ENCODE assay signal across 1 cellular context in the genomic region with DNA sequence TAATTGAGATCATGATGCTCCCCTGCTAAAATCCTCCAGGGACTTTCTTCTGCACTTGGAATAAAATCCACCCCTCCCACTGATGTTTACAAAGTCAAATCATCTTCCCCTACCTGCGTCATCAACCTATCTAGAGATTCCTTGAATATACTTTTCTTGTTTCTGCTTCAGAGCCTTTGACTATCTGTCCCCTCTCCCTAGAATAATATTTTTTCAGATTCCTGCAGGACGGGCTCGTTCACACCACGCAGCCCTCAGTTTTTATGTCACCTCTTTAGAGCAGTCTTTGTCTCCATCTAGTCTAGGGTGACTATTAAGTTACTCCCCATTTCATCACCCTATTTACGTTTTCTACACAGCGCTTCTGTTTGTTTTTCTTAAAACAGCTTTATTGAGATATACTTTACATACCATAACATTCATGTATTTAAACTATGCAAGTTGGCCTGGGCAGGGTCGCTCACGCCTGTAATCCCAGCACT.
TF ChIP-seq lines count a peak whose summit lies in the region.

No MANE protein-coding gene starts in this region.

TF ChIP-seq in K562, 482 proteins besides CTCF, POLR2A, EP300 and RAD21 (continues in another document):
- TF ChIP-seq, protein P1, sequence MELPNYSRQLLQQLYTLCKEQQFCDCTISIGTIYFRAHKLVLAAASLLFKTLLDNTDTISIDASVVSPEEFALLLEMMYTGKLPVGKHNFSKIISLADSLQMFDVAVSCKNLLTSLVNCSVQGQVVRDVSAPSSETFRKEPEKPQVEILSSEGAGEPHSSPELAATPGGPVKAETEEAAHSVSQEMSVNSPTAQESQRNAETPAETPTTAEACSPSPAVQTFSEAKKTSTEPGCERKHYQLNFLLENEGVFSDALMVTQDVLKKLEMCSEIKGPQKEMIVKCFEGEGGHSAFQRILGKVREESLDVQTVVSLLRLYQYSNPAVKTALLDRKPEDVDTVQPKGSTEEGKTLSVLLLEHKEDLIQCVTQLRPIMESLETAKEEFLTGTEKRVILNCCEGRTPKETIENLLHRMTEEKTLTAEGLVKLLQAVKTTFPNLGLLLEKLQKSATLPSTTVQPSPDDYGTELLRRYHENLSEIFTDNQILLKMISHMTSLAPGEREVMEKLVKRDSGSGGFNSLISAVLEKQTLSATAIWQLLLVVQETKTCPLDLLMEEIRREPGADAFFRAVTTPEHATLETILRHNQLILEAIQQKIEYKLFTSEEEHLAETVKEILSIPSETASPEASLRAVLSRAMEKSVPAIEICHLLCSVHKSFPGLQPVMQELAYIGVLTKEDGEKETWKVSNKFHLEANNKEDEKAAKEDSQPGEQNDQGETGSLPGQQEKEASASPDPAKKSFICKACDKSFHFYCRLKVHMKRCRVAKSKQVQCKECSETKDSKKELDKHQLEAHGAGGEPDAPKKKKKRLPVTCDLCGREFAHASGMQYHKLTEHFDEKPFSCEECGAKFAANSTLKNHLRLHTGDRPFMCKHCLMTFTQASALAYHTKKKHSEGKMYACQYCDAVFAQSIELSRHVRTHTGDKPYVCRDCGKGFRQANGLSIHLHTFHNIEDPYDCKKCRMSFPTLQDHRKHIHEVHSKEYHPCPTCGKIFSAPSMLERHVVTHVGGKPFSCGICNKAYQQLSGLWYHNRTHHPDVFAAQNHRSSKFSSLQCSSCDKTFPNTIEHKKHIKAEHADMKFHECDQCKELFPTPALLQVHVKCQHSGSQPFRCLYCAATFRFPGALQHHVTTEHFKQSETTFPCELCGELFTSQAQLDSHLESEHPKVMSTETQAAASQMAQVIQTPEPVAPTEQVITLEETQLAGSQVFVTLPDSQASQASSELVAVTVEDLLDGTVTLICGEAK (IDR thresholded peaks at IDR 0.05) = peak; percentile 85
- TF ChIP-seq, protein P1 (CRISPR knock-in tag; IDR thresholded peaks at IDR 0.05) = no peak
- TF ChIP-seq, protein P2, sequence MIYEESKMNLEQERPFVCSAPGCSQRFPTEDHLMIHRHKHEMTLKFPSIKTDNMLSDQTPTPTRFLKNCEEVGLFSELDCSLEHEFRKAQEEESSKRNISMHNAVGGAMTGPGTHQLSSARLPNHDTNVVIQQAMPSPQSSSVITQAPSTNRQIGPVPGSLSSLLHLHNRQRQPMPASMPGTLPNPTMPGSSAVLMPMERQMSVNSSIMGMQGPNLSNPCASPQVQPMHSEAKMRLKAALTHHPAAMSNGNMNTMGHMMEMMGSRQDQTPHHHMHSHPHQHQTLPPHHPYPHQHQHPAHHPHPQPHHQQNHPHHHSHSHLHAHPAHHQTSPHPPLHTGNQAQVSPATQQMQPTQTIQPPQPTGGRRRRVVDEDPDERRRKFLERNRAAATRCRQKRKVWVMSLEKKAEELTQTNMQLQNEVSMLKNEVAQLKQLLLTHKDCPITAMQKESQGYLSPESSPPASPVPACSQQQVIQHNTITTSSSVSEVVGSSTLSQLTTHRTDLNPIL (CRISPR knock-in tag; IDR thresholded peaks at IDR 0.05) = 0 out of 2 replicates have a peak, but pooled peaks have one; percentile 15
- TF ChIP-seq IFI16 (CRISPR knock-in tag; IDR thresholded peaks at IDR 0.05) (no peak), ZNF384 (IDR thresholded peaks at IDR 0.05; ENCODE audit: low read depth, low read length) (peak; percentile 54; the same call in 1 of the 2 replicates), L3MBTL2 (IDR thresholded peaks at IDR 0.05) (no peak), FOXJ2 (tag; IDR thresholded peaks at IDR 0.05) (peak; percentile 63), CXXC5 (CRISPR knock-in tag; IDR thresholded peaks at IDR 0.05) (peak; percentile 39; the same call in 1 of the 2 replicates), ZNF175 (CRISPR knock-in tag; IDR thresholded peaks at IDR 0.05; ENCODE audit: low read depth) (peak; percentile 83), ATF1 (CRISPR knock-in tag; IDR thresholded peaks at IDR 0.05) (no peak), ATF1 (tag; IDR thresholded peaks at IDR 0.05) (0 out of 2 replicates have a peak, but pooled peaks have one; percentile 18), MAZ (CRISPR knock-in tag; conservative IDR thresholded peaks at IDR 0.05 in 1 of 2, IDR thresholded peaks at IDR 0.05 in 1 of 2) (no peak), CEBPG (CRISPR knock-in tag; IDR thresholded peaks at IDR 0.05) (peak; percentile 64), CEBPG (tag; conservative IDR thresholded peaks at IDR 0.05 in 1 of 2, IDR thresholded peaks at IDR 0.05 in 1 of 2) (peak; percentile 79 to 96), EP400 (IDR thresholded peaks at IDR 0.05) (0 out of 2 replicates have a peak, but pooled peaks have one; percentile 15)
- TF ChIP-seq, protein P3, sequence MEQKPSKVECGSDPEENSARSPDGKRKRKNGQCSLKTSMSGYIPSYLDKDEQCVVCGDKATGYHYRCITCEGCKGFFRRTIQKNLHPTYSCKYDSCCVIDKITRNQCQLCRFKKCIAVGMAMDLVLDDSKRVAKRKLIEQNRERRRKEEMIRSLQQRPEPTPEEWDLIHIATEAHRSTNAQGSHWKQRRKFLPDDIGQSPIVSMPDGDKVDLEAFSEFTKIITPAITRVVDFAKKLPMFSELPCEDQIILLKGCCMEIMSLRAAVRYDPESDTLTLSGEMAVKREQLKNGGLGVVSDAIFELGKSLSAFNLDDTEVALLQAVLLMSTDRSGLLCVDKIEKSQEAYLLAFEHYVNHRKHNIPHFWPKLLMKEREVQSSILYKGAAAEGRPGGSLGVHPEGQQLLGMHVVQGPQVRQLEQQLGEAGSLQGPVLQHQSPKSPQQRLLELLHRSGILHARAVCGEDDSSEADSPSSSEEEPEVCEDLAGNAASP (IDR thresholded peaks at IDR 0.05) = no peak
- TF ChIP-seq, protein P4, sequence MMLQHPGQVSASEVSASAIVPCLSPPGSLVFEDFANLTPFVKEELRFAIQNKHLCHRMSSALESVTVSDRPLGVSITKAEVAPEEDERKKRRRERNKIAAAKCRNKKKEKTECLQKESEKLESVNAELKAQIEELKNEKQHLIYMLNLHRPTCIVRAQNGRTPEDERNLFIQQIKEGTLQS (IDR thresholded peaks at IDR 0.05) = peak; percentile 64; the same call in 1 of the 2 replicates
- TF ChIP-seq, protein P4 (CRISPR knock-in tag; conservative IDR thresholded peaks at IDR 0.05) = no peak
- TF ChIP-seq, protein P5, sequence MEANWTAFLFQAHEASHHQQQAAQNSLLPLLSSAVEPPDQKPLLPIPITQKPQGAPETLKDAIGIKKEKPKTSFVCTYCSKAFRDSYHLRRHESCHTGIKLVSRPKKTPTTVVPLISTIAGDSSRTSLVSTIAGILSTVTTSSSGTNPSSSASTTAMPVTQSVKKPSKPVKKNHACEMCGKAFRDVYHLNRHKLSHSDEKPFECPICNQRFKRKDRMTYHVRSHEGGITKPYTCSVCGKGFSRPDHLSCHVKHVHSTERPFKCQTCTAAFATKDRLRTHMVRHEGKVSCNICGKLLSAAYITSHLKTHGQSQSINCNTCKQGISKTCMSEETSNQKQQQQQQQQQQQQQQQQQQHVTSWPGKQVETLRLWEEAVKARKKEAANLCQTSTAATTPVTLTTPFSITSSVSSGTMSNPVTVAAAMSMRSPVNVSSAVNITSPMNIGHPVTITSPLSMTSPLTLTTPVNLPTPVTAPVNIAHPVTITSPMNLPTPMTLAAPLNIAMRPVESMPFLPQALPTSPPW (CRISPR knock-in tag; IDR thresholded peaks at IDR 0.05) = peak; percentile 57
- TF ChIP-seq, protein P6, sequence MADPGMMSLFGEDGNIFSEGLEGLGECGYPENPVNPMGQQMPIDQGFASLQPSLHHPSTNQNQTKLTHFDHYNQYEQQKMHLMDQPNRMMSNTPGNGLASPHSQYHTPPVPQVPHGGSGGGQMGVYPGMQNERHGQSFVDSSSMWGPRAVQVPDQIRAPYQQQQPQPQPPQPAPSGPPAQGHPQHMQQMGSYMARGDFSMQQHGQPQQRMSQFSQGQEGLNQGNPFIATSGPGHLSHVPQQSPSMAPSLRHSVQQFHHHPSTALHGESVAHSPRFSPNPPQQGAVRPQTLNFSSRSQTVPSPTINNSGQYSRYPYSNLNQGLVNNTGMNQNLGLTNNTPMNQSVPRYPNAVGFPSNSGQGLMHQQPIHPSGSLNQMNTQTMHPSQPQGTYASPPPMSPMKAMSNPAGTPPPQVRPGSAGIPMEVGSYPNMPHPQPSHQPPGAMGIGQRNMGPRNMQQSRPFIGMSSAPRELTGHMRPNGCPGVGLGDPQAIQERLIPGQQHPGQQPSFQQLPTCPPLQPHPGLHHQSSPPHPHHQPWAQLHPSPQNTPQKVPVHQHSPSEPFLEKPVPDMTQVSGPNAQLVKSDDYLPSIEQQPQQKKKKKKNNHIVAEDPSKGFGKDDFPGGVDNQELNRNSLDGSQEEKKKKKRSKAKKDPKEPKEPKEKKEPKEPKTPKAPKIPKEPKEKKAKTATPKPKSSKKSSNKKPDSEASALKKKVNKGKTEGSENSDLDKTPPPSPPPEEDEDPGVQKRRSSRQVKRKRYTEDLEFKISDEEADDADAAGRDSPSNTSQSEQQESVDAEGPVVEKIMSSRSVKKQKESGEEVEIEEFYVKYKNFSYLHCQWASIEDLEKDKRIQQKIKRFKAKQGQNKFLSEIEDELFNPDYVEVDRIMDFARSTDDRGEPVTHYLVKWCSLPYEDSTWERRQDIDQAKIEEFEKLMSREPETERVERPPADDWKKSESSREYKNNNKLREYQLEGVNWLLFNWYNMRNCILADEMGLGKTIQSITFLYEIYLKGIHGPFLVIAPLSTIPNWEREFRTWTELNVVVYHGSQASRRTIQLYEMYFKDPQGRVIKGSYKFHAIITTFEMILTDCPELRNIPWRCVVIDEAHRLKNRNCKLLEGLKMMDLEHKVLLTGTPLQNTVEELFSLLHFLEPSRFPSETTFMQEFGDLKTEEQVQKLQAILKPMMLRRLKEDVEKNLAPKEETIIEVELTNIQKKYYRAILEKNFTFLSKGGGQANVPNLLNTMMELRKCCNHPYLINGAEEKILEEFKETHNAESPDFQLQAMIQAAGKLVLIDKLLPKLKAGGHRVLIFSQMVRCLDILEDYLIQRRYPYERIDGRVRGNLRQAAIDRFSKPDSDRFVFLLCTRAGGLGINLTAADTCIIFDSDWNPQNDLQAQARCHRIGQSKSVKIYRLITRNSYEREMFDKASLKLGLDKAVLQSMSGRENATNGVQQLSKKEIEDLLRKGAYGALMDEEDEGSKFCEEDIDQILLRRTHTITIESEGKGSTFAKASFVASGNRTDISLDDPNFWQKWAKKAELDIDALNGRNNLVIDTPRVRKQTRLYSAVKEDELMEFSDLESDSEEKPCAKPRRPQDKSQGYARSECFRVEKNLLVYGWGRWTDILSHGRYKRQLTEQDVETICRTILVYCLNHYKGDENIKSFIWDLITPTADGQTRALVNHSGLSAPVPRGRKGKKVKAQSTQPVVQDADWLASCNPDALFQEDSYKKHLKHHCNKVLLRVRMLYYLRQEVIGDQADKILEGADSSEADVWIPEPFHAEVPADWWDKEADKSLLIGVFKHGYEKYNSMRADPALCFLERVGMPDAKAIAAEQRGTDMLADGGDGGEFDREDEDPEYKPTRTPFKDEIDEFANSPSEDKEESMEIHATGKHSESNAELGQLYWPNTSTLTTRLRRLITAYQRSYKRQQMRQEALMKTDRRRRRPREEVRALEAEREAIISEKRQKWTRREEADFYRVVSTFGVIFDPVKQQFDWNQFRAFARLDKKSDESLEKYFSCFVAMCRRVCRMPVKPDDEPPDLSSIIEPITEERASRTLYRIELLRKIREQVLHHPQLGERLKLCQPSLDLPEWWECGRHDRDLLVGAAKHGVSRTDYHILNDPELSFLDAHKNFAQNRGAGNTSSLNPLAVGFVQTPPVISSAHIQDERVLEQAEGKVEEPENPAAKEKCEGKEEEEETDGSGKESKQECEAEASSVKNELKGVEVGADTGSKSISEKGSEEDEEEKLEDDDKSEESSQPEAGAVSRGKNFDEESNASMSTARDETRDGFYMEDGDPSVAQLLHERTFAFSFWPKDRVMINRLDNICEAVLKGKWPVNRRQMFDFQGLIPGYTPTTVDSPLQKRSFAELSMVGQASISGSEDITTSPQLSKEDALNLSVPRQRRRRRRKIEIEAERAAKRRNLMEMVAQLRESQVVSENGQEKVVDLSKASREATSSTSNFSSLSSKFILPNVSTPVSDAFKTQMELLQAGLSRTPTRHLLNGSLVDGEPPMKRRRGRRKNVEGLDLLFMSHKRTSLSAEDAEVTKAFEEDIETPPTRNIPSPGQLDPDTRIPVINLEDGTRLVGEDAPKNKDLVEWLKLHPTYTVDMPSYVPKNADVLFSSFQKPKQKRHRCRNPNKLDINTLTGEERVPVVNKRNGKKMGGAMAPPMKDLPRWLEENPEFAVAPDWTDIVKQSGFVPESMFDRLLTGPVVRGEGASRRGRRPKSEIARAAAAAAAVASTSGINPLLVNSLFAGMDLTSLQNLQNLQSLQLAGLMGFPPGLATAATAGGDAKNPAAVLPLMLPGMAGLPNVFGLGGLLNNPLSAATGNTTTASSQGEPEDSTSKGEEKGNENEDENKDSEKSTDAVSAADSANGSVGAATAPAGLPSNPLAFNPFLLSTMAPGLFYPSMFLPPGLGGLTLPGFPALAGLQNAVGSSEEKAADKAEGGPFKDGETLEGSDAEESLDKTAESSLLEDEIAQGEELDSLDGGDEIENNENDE (IDR thresholded peaks at IDR 0.05; ENCODE audit: low read depth, low read length) = no peak
